8 cellular contexts compared by ENCODE assay signal in genomic region chr14:53613404-53614253, GRCh38.
A peak's percentile ranks its signal among the peaks of the same experiment; 100 is the strongest.
DNase-seq lines count a peak whose midpoint lies in the region; ATAC-seq and TF ChIP-seq lines count a peak whose summit lies in the region.

No MANE protein-coding gene starts in this region.

- no peak for TF ChIP-seq POLR2A in erythroblast (IDR thresholded peaks at IDR 0.05; ENCODE audit: low read length)

- H3K27ac ChIP-seq in KOPT-K1 (ENCODE audit: low read depth, low read length, poor library complexity, severe bottlenecking): peak overlapping the region; percentile 51

- peak; percentile 97 for ATAC-seq in GM18502 (IDR thresholded peaks at IDR 0.05; ENCODE audit: poor library complexity, unreplicated experiment)

- DNase-seq in H4 (ENCODE audit: low spot score) (peak; percentile 62), astrocyte of the hippocampus (ENCODE audit: low read depth, low spot score) (peak; percentile 62), pons (ENCODE audit: low spot score) (peak; percentile 15), AML-193 (lab: John Stamatoyannopoulos, UW) (no peak), erythroblast (lab: John Stamatoyannopoulos, UW) (no peak)
- no peak for DNase-seq in stimulated activated CD4-positive, alpha-beta T cell treated with anti-CD3 and anti-CD28 coated beads, Interleukin-4, amount 100 ng/mL, for 4 hours

- no peaks in the 10 kb centered on the region for H3K36me3 ChIP-seq in KOPT-K1 (ENCODE audit: insufficient read depth, low read length)

- no peaks in the 10 kb centered on the region for H3K9me3 ChIP-seq in KOPT-K1 (ENCODE audit: insufficient read depth, low read length, poor library complexity, severe bottlenecking)

Comparison
In these comparisons a context has a peak if more than half of its experiments do, and no peak if none do; other contexts are left out.
1. DNase-seq: peak in H4 (single experiment), astrocyte of the hippocampus (single experiment) and pons (single experiment); none in AML-193 (0 of 2), stimulated activated CD4-positive, alpha-beta T cell treated with anti-CD3 and anti-CD28 coated beads, Interleukin-4, amount 100 ng/mL, for 4 hours (0 of 2) and erythroblast (0 of 2).